Comparison of ENCODE assay signal across 15 cellular contexts in genomic region chr10:63549810-63550209, GRCh38. TPM values are rescaled to one million over a fixed set of nuclear protein-coding genes. Genes with fewer than 3 reads are reported as not detected.
A peak's percentile ranks its signal among the peaks of the same experiment; 100 is the strongest.
DNase-seq lines count a peak whose midpoint lies in the region; ATAC-seq lines count a peak whose summit lies in the region.
"Had no signal": no experiment of that assay in that cellular context is flagged by ENCODE, and none has a peak within 500 bp of the region (broad histone marks: within the 10 kb centered on the region; RNA-seq: fewer than 3 reads in every experiment).

No MANE protein-coding gene starts in this region.

- ATAC-seq in stimulated activated naive CD8-positive, alpha-beta T cell treated with anti-CD3 and anti-CD28 coated beads, Interleukin-15, Interleukin-2, amounts not matched to agents 100 U/mL and 50 U/mL, for 24 hours, result no peak
- ATAC-seq in GM21737 (IDR thresholded peaks at IDR 0.05; ENCODE audit: unreplicated experiment), result no peak

- in situ Hi-C loops in G401 (cut with HindIII; ENCODE audit: low sequenced_read_pairs), result no loop called here

- peak; percentile 38 for DNase-seq in NCI-H2171 treated with DMSO at 0.1 percent for 48 hours (lab: John Stamatoyannopoulos, UW)
- DNase-seq in NCI-H2171 (lab: John Stamatoyannopoulos, UW), result no peak
- peak; percentile 86 for DNase-seq in G401 (ENCODE audit: low spot score)
- DNase-seq in amniotic epithelial cell (ENCODE audit: low read depth), result peak; percentile 57
- DNase-seq in left kidney (ENCODE audit: low read depth, low spot score), result peak; percentile 7
- no peak for DNase-seq in stimulated activated naive CD8-positive, alpha-beta T cell treated with anti-CD3 and anti-CD28 coated beads, Interleukin-15, Interleukin-2, amounts not matched to agents 100 U/mL and 50 U/mL, for 24 hours
- DNase-seq in ureter (ENCODE audit: low spot score), result no peak
- DNase-seq: CD8-positive, alpha-beta memory T cell; DMS153; DMS79 treated with DMSO at 0.1 percent for 48 hours; EL; GDM1; HCEC 1CT; HFFc6 had no signal

RNA-seq across cellular contexts. Expression of gene REEP3, which starts 28.6 kb away (rescaled TPM):
- total RNA-seq in G401 (2014; rRNA removed; shearing (Covaris generic)), result 18.6 and 21.7 TPM in 2 replicates
- total RNA-seq in ureter, result 56.7 TPM

Comparison
In these comparisons a context has a peak if more than half of its experiments do, and no peak if none do; other contexts are left out.
1. DNase-seq: peak in NCI-H2171 treated with DMSO at 0.1 percent for 48 hours (single experiment), G401 (single experiment), amniotic epithelial cell (single experiment) and left kidney (single experiment); none in NCI-H2171 (single experiment), stimulated activated naive CD8-positive, alpha-beta T cell treated with anti-CD3 and anti-CD28 coated beads, Interleukin-15, Interleukin-2, amounts not matched to agents 100 U/mL and 50 U/mL, for 24 hours (single experiment) and ureter (single experiment).